8 cellular contexts compared by ENCODE assay signal in the genomic region with DNA sequence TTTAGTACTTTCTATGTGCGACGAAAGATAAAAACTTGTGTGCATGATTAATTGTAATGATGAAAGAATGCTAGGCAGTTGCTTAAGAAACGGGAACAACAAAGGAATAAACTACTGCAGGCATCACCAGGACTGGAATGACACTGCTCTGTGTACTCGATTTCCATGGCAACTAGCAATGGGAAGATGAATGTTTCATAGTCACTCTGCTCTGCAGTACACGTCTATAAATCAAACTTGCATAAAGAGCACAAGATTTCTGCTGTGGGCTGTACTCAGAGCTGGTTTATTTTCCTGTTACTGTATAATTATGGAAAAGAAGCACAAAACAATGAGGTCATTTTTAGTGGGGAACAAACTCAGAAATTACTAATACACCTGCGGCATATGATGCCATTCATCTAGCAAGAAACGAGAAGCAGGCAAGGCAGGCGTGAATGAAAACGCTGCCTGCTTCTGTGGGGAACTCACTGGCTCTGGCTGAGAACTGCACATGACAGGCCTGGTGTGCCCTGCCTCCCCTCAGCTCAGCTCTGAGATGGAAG. TPM values are rescaled to one million over a fixed set of nuclear protein-coding genes. Genes with fewer than 3 reads are reported as not detected.
DNase-seq lines count a peak whose midpoint lies in the region; FAIRE-seq and TF ChIP-seq lines count a peak whose summit lies in the region.

No MANE protein-coding gene starts in this region.

- H3F3A ChIP-seq in neural progenitor cell (ENCODE audit: low read depth), result peaks cover 15% of the 10 kb centered on the region

- H3K36me3 Mint-ChIP-seq in CD14-positive monocyte (peaks cover 2% of the 10 kb centered on the region in 2 donors), neural progenitor cell (peaks cover 5% of the 10 kb centered on the region)

- DNase-seq in CD14-positive monocyte (ENCODE audit: low spot score) (peak; percentile 85), NCI-H446 treated with DMSO at 0.1 percent for 48 hours (lab: John Stamatoyannopoulos, UW) (peak; percentile 51), endothelial cell of umbilical vein (ENCODE audit: low read depth, low spot score) (peak; percentile 87), neural progenitor cell (ENCODE audit: low spot score) (no peak), WERI-Rb-1 (no peak), NCI-H524 (lab: John Stamatoyannopoulos, UW) (no peak), DMS153 treated with DMSO at 0.1 percent for 48 hours (lab: John Stamatoyannopoulos, UW; ENCODE audit: unreplicated experiment) (no peak)
- DNase-seq in stimulated activated naive CD4-positive, alpha-beta T cell treated with Interleukin-2 at 50 U/mL for 16 hours (lab: John Stamatoyannopoulos, UW), result no peak

- H3K27me3 Mint-ChIP-seq in CD14-positive monocyte (ENCODE audit: low read depth in 3 of 3) (peaks cover 0 to 5% (median 2%) of the 10 kb centered on the region in 3 donors), neural progenitor cell (ENCODE audit: insufficient read depth, low read depth) (peaks cover 2% of the 10 kb centered on the region)

- H3K4me3 Mint-ChIP-seq in CD14-positive monocyte, result peak overlapping the region in 1 of 2 donors; percentile 75
- H3K4me3 Mint-ChIP-seq in neural progenitor cell, result peak overlapping the region; percentile 40

- TF ChIP-seq CTCF in CD14-positive monocyte (IDR thresholded peaks at IDR 0.05) (no peak), endothelial cell of umbilical vein (IDR thresholded peaks at IDR 0.05; ENCODE audit: extremely low read depth in 1 of 2, insufficient read depth in 1 of 2, low read depth in 1 of 2, low read length in 2 of 2) (no peak), neural progenitor cell (IDR thresholded peaks at IDR 0.05) (no peak), WERI-Rb-1 (IDR thresholded peaks at IDR 0.05; ENCODE audit: low read depth, low read length) (no peak)

- peaks cover 0 to 2% (median 0%) of the 10 kb centered on the region in 7 donors for H3K9me3 Mint-ChIP-seq in CD14-positive monocyte
- H3K9me3 Mint-ChIP-seq in neural progenitor cell, result no peaks in the 10 kb centered on the region

- no peaks in the 10 kb centered on the region for H3K9me3 ChIP-seq in endothelial cell of umbilical vein (replicated peaks; ENCODE audit: control insufficient read depth, insufficient read depth, low read length)
- no peaks in the 10 kb centered on the region for H3K9me3 ChIP-seq in neural progenitor cell (ENCODE audit: low read depth)
- H3K9me3 ChIP-seq in WERI-Rb-1 (ENCODE audit: severe bottlenecking), result no peaks in the 10 kb centered on the region

- no peaks in the 10 kb centered on the region for H3K36me3 ChIP-seq in endothelial cell of umbilical vein (ENCODE audit: control insufficient read depth in 2 of 2, extremely low read depth in 1 of 2, insufficient read depth in 2 of 2, low read length in 2 of 2)
- H3K36me3 ChIP-seq in neural progenitor cell, result no peaks in the 10 kb centered on the region
- no peaks in the 10 kb centered on the region for H3K36me3 ChIP-seq in WERI-Rb-1

- H3K27ac ChIP-seq in endothelial cell of umbilical vein (ENCODE audit: insufficient read depth, low read depth, low read length) (no peak overlapping the region), neural progenitor cell (no peak overlapping the region), WERI-Rb-1 (no peak overlapping the region)

- no peaks in the 10 kb centered on the region for H3K79me2 ChIP-seq in endothelial cell of umbilical vein (ENCODE audit: control insufficient read depth, insufficient read depth, low read length)
- no peaks in the 10 kb centered on the region for H3K79me2 ChIP-seq in neural progenitor cell (ENCODE audit: low read depth)

- no peaks in the 10 kb centered on the region for H3K27me3 ChIP-seq in endothelial cell of umbilical vein (ENCODE audit: control insufficient read depth in 2 of 2, insufficient read depth in 2 of 2, low read length in 2 of 2)
- H3K27me3 ChIP-seq in neural progenitor cell, result no peaks in the 10 kb centered on the region
- H3K27me3 ChIP-seq in WERI-Rb-1 (ENCODE audit: insufficient read depth, low read depth, severe bottlenecking), result no peaks in the 10 kb centered on the region

- H3K27ac Mint-ChIP-seq in CD14-positive monocyte (peak overlapping the region; percentile 95 to 99 (median 98)), neural progenitor cell (peak overlapping the region; percentile 98)

- dilution Hi-C loops in endothelial cell of umbilical vein (cut with MboI; ENCODE audit: extremely low pct_ligation_motif_present, low sequenced_read_pairs), result no loop called here

- H3K4me1 ChIP-seq in endothelial cell of umbilical vein (ENCODE audit: control insufficient read depth, extremely low read depth, insufficient read depth, low read length) (no peaks in the 10 kb centered on the region), neural progenitor cell (peaks cover 9% of the 10 kb centered on the region)

- no peak overlapping the region for H3K9ac ChIP-seq in endothelial cell of umbilical vein (replicated peaks; ENCODE audit: extremely low read depth, insufficient read depth, low read length)
- no peak overlapping the region for H3K9ac ChIP-seq in neural progenitor cell

- no peak overlapping the region for H3K4me3 ChIP-seq in endothelial cell of umbilical vein (replicated peaks in 1 of 3; ENCODE audit: insufficient read depth in 1 of 3, low read depth in 1 of 3, low read length in 3 of 3)
- H3K4me3 ChIP-seq in neural progenitor cell, result no peak overlapping the region
- no peak overlapping the region for H3K4me3 ChIP-seq in WERI-Rb-1 (ENCODE audit: low read depth, low read length)

- peak; percentile 12 for FAIRE-seq in endothelial cell of umbilical vein (lab: Jason Lieb, UNC)

- intact Hi-C loops in CD14-positive monocyte (cut with micrococcal nuclease), result loop anchor here (10.0 kb wide), 4 partner anchors 298 to 888 kb away; a partner anchor contains a TSS
- intact Hi-C loops in endothelial cell of umbilical vein (cut with micrococcal nuclease), result loop anchor here (1.0 to 10.0 kb wide), 3 partner anchors 14 to 1248 kb away; no protein-coding TSS in a partner anchor

- H3K9me1 ChIP-seq in endothelial cell of umbilical vein (replicated peaks; ENCODE audit: control insufficient read depth, extremely low read depth, insufficient read depth, low read length), result no peaks in the 10 kb centered on the region

- H2AFZ ChIP-seq in endothelial cell of umbilical vein (ENCODE audit: low read depth, low read length) (no peak overlapping the region), neural progenitor cell (replicated peaks) (no peak overlapping the region)

- no peaks in the 10 kb centered on the region for H4K20me1 ChIP-seq in endothelial cell of umbilical vein (replicated peaks; ENCODE audit: control insufficient read depth, extremely low read depth, insufficient read depth, low read length)
- no peaks in the 10 kb centered on the region for H4K20me1 ChIP-seq in neural progenitor cell (ENCODE audit: low read depth)

- TF ChIP-seq POLR2A in endothelial cell of umbilical vein (IDR thresholded peaks at IDR 0.05; ENCODE audit: low read depth, low read length), result no peak

- CTCF ChIA-PET in endothelial cell of umbilical vein (lab: Charles Lee), result interaction anchor here (1.0 to 2.9 kb wide), 4 partner anchors 24 to 885 kb away, joined by 3 to 18 read pairs (median 10); no protein-coding TSS in a partner anchor

- H3K4me2 ChIP-seq in endothelial cell of umbilical vein (ENCODE audit: insufficient read depth, low read length), result no peak overlapping the region
- no peak overlapping the region for H3K4me2 ChIP-seq in neural progenitor cell

- no TSS peak for BruUV-seq in endothelial cell of umbilical vein (replicated peaks; lab: Mats Ljungman, UMichigan)

- POLR2A ChIA-PET in endothelial cell of umbilical vein (lab: Charles Lee), result no interaction called here

- peaks cover 12% of the 10 kb centered on the region for H3K4me1 Mint-ChIP-seq in CD14-positive monocyte
- H3K4me1 Mint-ChIP-seq in neural progenitor cell, result peaks cover 45% of the 10 kb centered on the region

TF ChIP-seq in endothelial cell of umbilical vein, 7 proteins besides CTCF, POLR2A, EP300 and RAD21:
- TF ChIP-seq MYC (IDR thresholded peaks at IDR 0.05; ENCODE audit: low read depth, low read length) (no peak), POLR2AphosphoS5 (IDR thresholded peaks at IDR 0.05; ENCODE audit: insufficient read depth, low read depth, low read length) (no peak), FOS (IDR thresholded peaks at IDR 0.05; ENCODE audit: borderline replicate concordance, insufficient read depth, low read length) (no peak), GATA2 (IDR thresholded peaks at IDR 0.05; ENCODE audit: insufficient read depth, insufficient read length, low read depth, low read length) (no peak), JUN (IDR thresholded peaks at IDR 0.05; ENCODE audit: borderline replicate concordance, insufficient read depth, insufficient read length, low read depth) (peak; percentile 21)
- TF ChIP-seq, protein P1, sequence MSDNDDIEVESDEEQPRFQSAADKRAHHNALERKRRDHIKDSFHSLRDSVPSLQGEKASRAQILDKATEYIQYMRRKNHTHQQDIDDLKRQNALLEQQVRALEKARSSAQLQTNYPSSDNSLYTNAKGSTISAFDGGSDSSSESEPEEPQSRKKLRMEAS (IDR thresholded peaks at IDR 0.05; ENCODE audit: insufficient read depth, insufficient read length), result no peak

RNA-seq across cellular contexts. Expression of a gene that starts 41.8 kb away (rescaled TPM):
- polyA plus RNA-seq in CD14-positive monocyte, result 1 to 10 TPM; 2.0 to 4.3 TPM
- total RNA-seq in endothelial cell of umbilical vein, result 6.3 and 11.2 TPM in 2 replicates
- 2.1 and 2.8 TPM in 2 replicates for polyA plus RNA-seq in endothelial cell of umbilical vein
- polyA plus RNA-seq in endothelial cell of umbilical vein (2011; cell fraction: cytosol; rRNA removed), result 5.3 and 5.6 TPM in 2 replicates
- polyA plus RNA-seq in endothelial cell of umbilical vein (2011; cell fraction: nucleus; rRNA removed), result 2.5 and 3.5 TPM in 2 replicates
- 7.7 and 13.4 TPM in 2 replicates for polyA plus RNA-seq in endothelial cell of umbilical vein (2012)
- 2.6 and 3.7 TPM in 2 replicates for polyA minus RNA-seq in endothelial cell of umbilical vein
- 4.5 TPM for polyA minus RNA-seq in endothelial cell of umbilical vein (2011; cell fraction: cytosol; rRNA and poly(A)+ RNA removed)
- polyA minus RNA-seq in endothelial cell of umbilical vein (2011; cell fraction: nucleus; rRNA and poly(A)+ RNA removed), result 2.7 and 7.4 TPM in 2 replicates
- total RNA-seq in neural progenitor cell (ENCODE audit: low replicate concordance), result 20.0 and 27.6 TPM in 2 replicates

RNA-seq across cellular contexts. Expression of a gene that starts 43.0 kb away (rescaled TPM):
- polyA plus RNA-seq in CD14-positive monocyte, result 10 to 100 TPM; 10.6 to 13.4 TPM
- total RNA-seq in endothelial cell of umbilical vein, result 30.5 and 33.9 TPM in 2 replicates
- polyA plus RNA-seq in endothelial cell of umbilical vein, result 14.1 and 14.2 TPM in 2 replicates
- 22.8 and 23.4 TPM in 2 replicates for polyA plus RNA-seq in endothelial cell of umbilical vein (2011; cell fraction: cytosol; rRNA removed)
- polyA plus RNA-seq in endothelial cell of umbilical vein (2011; cell fraction: nucleus; rRNA removed), result 27.3 and 36.0 TPM in 2 replicates
- 21.0 and 29.7 TPM in 2 replicates for polyA plus RNA-seq in endothelial cell of umbilical vein (2012)
- 22.2 and 30.5 TPM in 2 replicates for polyA minus RNA-seq in endothelial cell of umbilical vein
- polyA minus RNA-seq in endothelial cell of umbilical vein (2011; cell fraction: cytosol; rRNA and poly(A)+ RNA removed), result 20.2 TPM
- 23.9 and 40.0 TPM in 2 replicates for polyA minus RNA-seq in endothelial cell of umbilical vein (2011; cell fraction: nucleus; rRNA and poly(A)+ RNA removed)
- 59.2 and 63.4 TPM in 2 replicates for total RNA-seq in neural progenitor cell (ENCODE audit: low replicate concordance)

Comparison
In these comparisons a context has a peak if more than half of its experiments do, and no peak if none do; other contexts are left out.
1. DNase-seq: peak in CD14-positive monocyte (single experiment), NCI-H446 treated with DMSO at 0.1 percent for 48 hours (single experiment) and endothelial cell of umbilical vein (single experiment); none in neural progenitor cell (single experiment), stimulated activated naive CD4-positive, alpha-beta T cell treated with Interleukin-2 at 50 U/mL for 16 hours (single experiment), WERI-Rb-1 (single experiment), NCI-H524 (0 of 2) and DMS153 treated with DMSO at 0.1 percent for 48 hours (single experiment).